ENCODE assay signal across 8 cellular contexts in genomic region chr2:60880633-60880987, GRCh38. TPM values are rescaled to one million over a fixed set of nuclear protein-coding genes. Genes with fewer than 3 reads are reported as not detected.
DNase-seq lines count a peak whose midpoint lies in the region; ATAC-seq and TF ChIP-seq lines count a peak whose summit lies in the region.

No MANE protein-coding gene starts in this region.

- no peaks in the 10 kb centered on the region for H3K27me3 ChIP-seq in SU-DHL-6 (ENCODE audit: low read length)
- H3K27me3 ChIP-seq in psoas muscle (ENCODE audit: insufficient read depth in 3 of 3, low read length in 2 of 3), result no peaks in the 10 kb centered on the region

- peak overlapping the region; percentile 80 for H3K4me2 ChIP-seq in SU-DHL-6 (ENCODE audit: low read depth, low read length, poor library complexity, severe bottlenecking)

- WGBS in psoas muscle, 3 donors, result 2 to 4% (median 4%) methylated on average over 10 of the region's 10 CpGs

- H4K20me1 ChIP-seq in SU-DHL-6 (ENCODE audit: low read depth, low read length), result 0 out of 2 replicates have a peak, but pooled peaks cover 19% of the 10 kb centered on the region

- TF ChIP-seq CTCF in AG09309 (IDR thresholded peaks at IDR 0.05; ENCODE audit: control insufficient read depth, insufficient read depth, low read depth, low read length, missing control alignments), result no peak
- TF ChIP-seq CTCF in SU-DHL-6 (IDR thresholded peaks at IDR 0.05; ENCODE audit: insufficient read depth, low read length, poor library complexity, severe bottlenecking), result no peak
- no peak for TF ChIP-seq CTCF in fibroblast of villous mesenchyme (IDR thresholded peaks at IDR 0.05; ENCODE audit: insufficient read depth, low read depth, low read length)
- no peak for TF ChIP-seq CTCF in psoas muscle (IDR thresholded peaks at IDR 0.05)

- peaks cover 34% of the 10 kb centered on the region for H3K36me3 ChIP-seq in SU-DHL-6 (ENCODE audit: low read length)
- no peaks in the 10 kb centered on the region for H3K36me3 ChIP-seq in psoas muscle (ENCODE audit: insufficient read depth in 1 of 2, low read depth in 1 of 2)

- ATAC-seq in GM19372 (IDR thresholded peaks at IDR 0.05; ENCODE audit: low read depth, unreplicated experiment) (peak; percentile 1), psoas muscle (peak in 3 of 4 donors; percentile 0 to 16 (median 1)), GM19455 (IDR thresholded peaks at IDR 0.05; ENCODE audit: unreplicated experiment) (no peak)

- peak overlapping the region; percentile 99 for H3K9ac ChIP-seq in SU-DHL-6 (ENCODE audit: low read length)

- no peak overlapping the region for H2AFZ ChIP-seq in SU-DHL-6 (ENCODE audit: low read depth, low read length, severe bottlenecking)

- peaks cover 42% of the 10 kb centered on the region for H3K79me2 ChIP-seq in SU-DHL-6 (ENCODE audit: insufficient read depth, low read length)

- intact Hi-C loops in psoas muscle (cut with DNase I), result loop anchor here in 1 of 2 donors (5.0 to 10.0 kb wide), 2 partner anchors 117 to 594 kb away; partner anchors contain the start of gene USP34

- H3K4me3 ChIP-seq in AG09309 (ENCODE audit: control insufficient read depth, low read depth, low read length), result peak overlapping the region; percentile 89
- H3K4me3 ChIP-seq in SU-DHL-6 (ENCODE audit: insufficient read depth, low read length, poor library complexity, severe bottlenecking), result peak overlapping the region; percentile 51
- H3K4me3 ChIP-seq in fibroblast of villous mesenchyme (ENCODE audit: low read depth, low read length), result peak overlapping the region; percentile 86
- H3K4me3 ChIP-seq in psoas muscle, result peak overlapping the region; percentile 85

- H3K4me1 ChIP-seq in psoas muscle, result peaks cover 21% of the 10 kb centered on the region

- no peaks in the 10 kb centered on the region for H3K9me2 ChIP-seq in SU-DHL-6 (replicated peaks; ENCODE audit: insufficient read depth, low read length)

- H3K9me3 ChIP-seq in SU-DHL-6 (ENCODE audit: insufficient read depth, low read length) (no peaks in the 10 kb centered on the region), psoas muscle (no peaks in the 10 kb centered on the region)

- H3F3A ChIP-seq in SU-DHL-6 (ENCODE audit: insufficient read depth), result peaks cover 60% of the 10 kb centered on the region

- no peak for DNase-seq in AG09309 (ENCODE audit: low read depth)
- DNase-seq in fibroblast of villous mesenchyme (ENCODE audit: low read depth), result no peak
- DNase-seq in psoas muscle, result no peak
- no peak for DNase-seq in COR-L47 (lab: John Stamatoyannopoulos, UW)
- DNase-seq in nucleus accumbens (lab: John Stamatoyannopoulos, UW), result no peak

- H3K27ac ChIP-seq in SU-DHL-6 (ENCODE audit: low read depth, low read length) (peak overlapping the region; percentile 98), psoas muscle (peak overlapping the region; percentile 94)

RNA-seq across cellular contexts. Expression of gene REL, which starts 0.8 kb away (rescaled TPM):
- 6.4 and 7.3 TPM in 2 replicates for total RNA-seq in fibroblast of villous mesenchyme
- 1 to 10 TPM; 4.0 to 6.9 (median 4.7) TPM for total RNA-seq in psoas muscle
- polyA plus RNA-seq in psoas muscle, result 1 to 10 TPM in 1 of 3 donors, under 1 TPM in 2; 0.49 to 2.3 (median 0.53) TPM
